Comparison of ENCODE assay signal across 17 cellular contexts in genomic region chr16:57637020-57637419, GRCh38. TPM values are rescaled to one million over a fixed set of nuclear protein-coding genes. Genes with fewer than 3 reads are reported as not detected.
DNase-seq lines count a peak whose midpoint lies in the region; ATAC-seq and TF ChIP-seq lines count a peak whose summit lies in the region.
"Had no signal": no experiment of that assay in that cellular context is flagged by ENCODE, and none has a peak within 500 bp of the region (broad histone marks: within the 10 kb centered on the region; RNA-seq: fewer than 3 reads in every experiment).

No MANE protein-coding gene starts in this region.

- no peaks in the 10 kb centered on the region for H3K4me1 Mint-ChIP-seq in stimulated activated naive B cell treated with anti-CD40 and anti-IgM and Interleukin-4, amounts not matched to agents 10 μg/mL and 1 μg/mL and 100 μg/mL, for 72 hours
- H3K4me1 Mint-ChIP-seq: activated CD4-positive, alpha-beta T cell treated with anti-CD3 and anti-CD28 coated beads, Interleukin-2, amount 10 ng/mL, durations not matched to agents 24 days and 14 days had no signal

- peak; percentile 39 for DNase-seq in SKM-1 treated with dmso at 0.1 percent for 144 hours (lab: John Stamatoyannopoulos, UW; ENCODE audit: unreplicated experiment)
- no peak for DNase-seq in SKM-1 (lab: John Stamatoyannopoulos, UW; ENCODE audit: unreplicated experiment)
- DNase-seq in esophagus muscularis mucosa (ENCODE audit: extremely low spot score): no peak
- peak; percentile 42 to 70 for DNase-seq in tibial artery
- DNase-seq in effector memory CD4-positive, alpha-beta T cell: no peak
- no peak for DNase-seq in stimulated activated naive B cell treated with anti-CD40 and anti-IgM and Interleukin-4, amounts not matched to agents 10 μg/mL and 1 μg/mL and 100 μg/mL, for 72 hours
- DNase-seq: activated CD4-positive, alpha-beta T cell treated with anti-CD3 and anti-CD28 coated beads, Interleukin-2, amount 10 ng/mL, durations not matched to agents 24 days and 14 days; HFFc6; mammary epithelial cell; NCI-H1105; NCI-H446; PC-3 had no signal

- H3K4me3 Mint-ChIP-seq in stimulated activated naive B cell treated with anti-CD40 and anti-IgM and Interleukin-4, amounts not matched to agents 10 μg/mL and 1 μg/mL and 100 μg/mL, for 72 hours: no peak overlapping the region
- H3K4me3 Mint-ChIP-seq: activated CD4-positive, alpha-beta T cell treated with anti-CD3 and anti-CD28 coated beads, Interleukin-2, amount 10 ng/mL, durations not matched to agents 24 days and 14 days; HFFc6; T-helper 1 cell treated with Interleukin-12 subunit alpha and Interleukin-12 subunit beta and Interleukin-4 antibody, amounts not matched to agents 30 μg/mL and 1 μg/mL, for 36 hours had no signal

- peak overlapping the region; percentile 38 for H3K9ac ChIP-seq in neural cell (ENCODE audit: low read length)

- peaks cover under 1% of the 10 kb centered on the region for H4K20me1 ChIP-seq in neural cell (ENCODE audit: insufficient read depth)

- H3K4me1 ChIP-seq in esophagus muscularis mucosa (peaks cover 44 to 76% (median 62%) of the 10 kb centered on the region in 4 donors), tibial artery (peaks cover 0 to 36% (median 5%) of the 10 kb centered on the region in 4 donors)
- no peaks in the 10 kb centered on the region for H3K4me1 ChIP-seq in effector memory CD4-positive, alpha-beta T cell (ENCODE audit: control insufficient read depth, insufficient read depth, low read length, poor library complexity, severe bottlenecking)

- H3K27ac ChIP-seq in esophagus muscularis mucosa (replicated peaks in 1 of 4) (peak overlapping the region; percentile 32 to 67 (median 58)), neural cell (ENCODE audit: low read length) (no peak overlapping the region), tibial artery (no peak overlapping the region)
- H3K27ac ChIP-seq in effector memory CD4-positive, alpha-beta T cell (ENCODE audit: insufficient read depth, low read length, poor library complexity, severe bottlenecking): no peak overlapping the region
- H3K27ac ChIP-seq: 22Rv1 had no signal

- no peak overlapping the region for H3K4me2 ChIP-seq in neural cell (ENCODE audit: low read length)

- no peak for TF ChIP-seq RAD21 in neural cell (conservative IDR thresholded peaks at IDR 0.05)

- H2AFZ ChIP-seq in neural cell (ENCODE audit: low read depth, low read length): no peak overlapping the region

- WGBS in esophagus muscularis mucosa: 53% methylated on average over 7 of the region's 8 CpGs

- no peak for ATAC-seq in HG02970 (IDR thresholded peaks at IDR 0.05; ENCODE audit: low FRiP score, unreplicated experiment)
- ATAC-seq in stimulated activated naive B cell treated with anti-CD40 and anti-IgM and Interleukin-4, amounts not matched to agents 10 μg/mL and 1 μg/mL and 100 μg/mL, for 72 hours (replicated peaks): no peak
- ATAC-seq: PC-3 had no signal

- intact Hi-C loops in esophagus muscularis mucosa (cut with DNase I) (no loop called here), tibial artery (cut with DNase I; ENCODE audit: low total_unique reads) (no loop called here)

- H3K36me3 Mint-ChIP-seq in stimulated activated naive B cell treated with anti-CD40 and anti-IgM and Interleukin-4, amounts not matched to agents 10 μg/mL and 1 μg/mL and 100 μg/mL, for 72 hours: no peaks in the 10 kb centered on the region

- no peaks in the 10 kb centered on the region for H3K9me3 Mint-ChIP-seq in stimulated activated naive B cell treated with anti-CD40 and anti-IgM and Interleukin-4, amounts not matched to agents 10 μg/mL and 1 μg/mL and 100 μg/mL, for 72 hours
- H3K9me3 Mint-ChIP-seq: activated CD4-positive, alpha-beta T cell treated with anti-CD3 and anti-CD28 coated beads, Interleukin-2, amount 10 ng/mL, durations not matched to agents 24 days and 14 days; HFFc6; T-helper 1 cell treated with Interleukin-12 subunit alpha and Interleukin-12 subunit beta and Interleukin-4 antibody, amounts not matched to agents 30 μg/mL and 1 μg/mL, for 36 hours had no signal

- no peaks in the 10 kb centered on the region for H3F3A ChIP-seq in neural cell (ENCODE audit: insufficient read depth, low read length, poor library complexity, severe bottlenecking)

- peaks cover 24 to 27% of the 10 kb centered on the region in 2 donors for H3K27me3 Mint-ChIP-seq in stimulated activated naive B cell treated with anti-CD40 and anti-IgM and Interleukin-4, amounts not matched to agents 10 μg/mL and 1 μg/mL and 100 μg/mL, for 72 hours

- H3K4me3 ChIP-seq in esophagus muscularis mucosa (no peak overlapping the region), neural cell (ENCODE audit: low read length) (no peak overlapping the region), tibial artery (no peak overlapping the region)
- H3K4me3 ChIP-seq in effector memory CD4-positive, alpha-beta T cell (ENCODE audit: insufficient read depth, low read depth, low read length, poor library complexity, severe bottlenecking): no peak overlapping the region

- H3K9me2 ChIP-seq in neural cell (ENCODE audit: insufficient read depth, low read length): no peaks in the 10 kb centered on the region

- no peak for TF ChIP-seq POLR2A in esophagus muscularis mucosa (IDR thresholded peaks at IDR 0.05; ENCODE audit: low read depth)

- H3K9me3 ChIP-seq in esophagus muscularis mucosa (no peaks in the 10 kb centered on the region), neural cell (ENCODE audit: low read length) (no peaks in the 10 kb centered on the region), tibial artery (no peaks in the 10 kb centered on the region)
- no peaks in the 10 kb centered on the region for H3K9me3 ChIP-seq in effector memory CD4-positive, alpha-beta T cell (ENCODE audit: control insufficient read depth, low read length)

- TF ChIP-seq EP300 in esophagus muscularis mucosa (IDR thresholded peaks at IDR 0.05): no peak
- no peak for TF ChIP-seq EP300 in neural cell (conservative IDR thresholded peaks at IDR 0.05; ENCODE audit: poor library complexity, severe bottlenecking)

- no peak overlapping the region for H3K27ac Mint-ChIP-seq in stimulated activated naive B cell treated with anti-CD40 and anti-IgM and Interleukin-4, amounts not matched to agents 10 μg/mL and 1 μg/mL and 100 μg/mL, for 72 hours
- H3K27ac Mint-ChIP-seq: activated CD4-positive, alpha-beta T cell treated with anti-CD3 and anti-CD28 coated beads, Interleukin-2, amount 10 ng/mL, durations not matched to agents 24 days and 14 days; HFFc6; T-helper 1 cell treated with Interleukin-12 subunit alpha and Interleukin-12 subunit beta and Interleukin-4 antibody, amounts not matched to agents 30 μg/mL and 1 μg/mL, for 36 hours had no signal

- no peaks in the 10 kb centered on the region for H3K36me3 ChIP-seq in esophagus muscularis mucosa
- no peaks in the 10 kb centered on the region for H3K36me3 ChIP-seq in neural cell (ENCODE audit: insufficient read depth, low read length)
- no peaks in the 10 kb centered on the region for H3K36me3 ChIP-seq in tibial artery
- no peaks in the 10 kb centered on the region for H3K36me3 ChIP-seq in effector memory CD4-positive, alpha-beta T cell (ENCODE audit: control insufficient read depth, insufficient read depth, low read length)

- H3K27me3 ChIP-seq in esophagus muscularis mucosa: peaks cover 0 to 59% (median 0%) of the 10 kb centered on the region in 4 donors
- H3K27me3 ChIP-seq in neural cell (ENCODE audit: insufficient read depth, low read depth, low read length): no peaks in the 10 kb centered on the region
- H3K27me3 ChIP-seq in tibial artery: peaks cover 0 to 42% of the 10 kb centered on the region in 2 donors
- H3K27me3 ChIP-seq in effector memory CD4-positive, alpha-beta T cell (replicated peaks; ENCODE audit: control insufficient read depth, insufficient read depth, low read length, poor library complexity, severe bottlenecking): no peaks in the 10 kb centered on the region

- peaks cover 38% of the 10 kb centered on the region for H3K79me2 ChIP-seq in neural cell (replicated peaks; ENCODE audit: insufficient read depth, low read length)

- TF ChIP-seq CTCF in esophagus muscularis mucosa (IDR thresholded peaks at IDR 0.05) (no peak), neural cell (IDR thresholded peaks at IDR 0.05; ENCODE audit: poor library complexity, severe bottlenecking) (no peak), tibial artery (IDR thresholded peaks at IDR 0.05) (no peak)

TF ChIP-seq in neural cell, 6 proteins besides CTCF, POLR2A, EP300 and RAD21 (continues in another document):
- TF ChIP-seq EZH2 (IDR thresholded peaks at IDR 0.05; ENCODE audit: borderline replicate concordance, insufficient read depth, low read length, poor library complexity, severe bottlenecking) (no peak), TAF1 (IDR thresholded peaks at IDR 0.05; ENCODE audit: low read depth) (no peak), REST (IDR thresholded peaks at IDR 0.05; ENCODE audit: borderline replicate concordance) (no peak)

RNA-seq across cellular contexts. Expression of gene ADGRG1, which starts 8.6 kb away (rescaled TPM):
- 10 to 100 TPM; 17.4 to 21.4 (median 19.1) TPM for total RNA-seq in esophagus muscularis mucosa
- 80.6 and 86.8 TPM in 2 replicates for polyA plus RNA-seq in neural cell
- polyA minus RNA-seq in neural cell: 122 and 124 TPM in 2 replicates

RNA-seq across cellular contexts. Expression of gene ADGRG3, which starts 31.1 kb away (rescaled TPM):
- total RNA-seq in esophagus muscularis mucosa: 1 to 10 TPM; 2.0 to 9.6 (median 3.7) TPM
- 0.62 and 0.86 TPM in 2 replicates for polyA plus RNA-seq in neural cell
- 0.49 TPM in 1 of 2 replicates, not detected in the other for polyA minus RNA-seq in neural cell
- total RNA-seq: activated CD4-positive, alpha-beta T cell treated with anti-CD3 and anti-CD28 coated beads, Interleukin-2, amount 10 ng/mL, durations not matched to agents 24 days and 14 days; HFFc6; mammary epithelial cell; PC-3; pulmonary artery endothelial cell had no signal
- polyA plus RNA-seq: mammary epithelial cell had no signal

RNA-seq across cellular contexts. Expression of gene DRC7, which starts 57.6 kb away (rescaled TPM):
- total RNA-seq in esophagus muscularis mucosa: under 1 TPM in 2 of 4 donors, not detected in 2; under 0.01 to 0.17 TPM
- polyA plus RNA-seq in neural cell: 0.10 and 1.4 TPM in 2 replicates
- polyA minus RNA-seq in neural cell: 0.49 and 0.69 TPM in 2 replicates
- total RNA-seq: activated CD4-positive, alpha-beta T cell treated with anti-CD3 and anti-CD28 coated beads, Interleukin-2, amount 10 ng/mL, durations not matched to agents 24 days and 14 days; HFFc6; mammary epithelial cell; PC-3 had no signal

Comparison
In these comparisons a context has a peak if more than half of its experiments do, and no peak if none do; other contexts are left out.
1. DNase-seq: peak in SKM-1 treated with dmso at 0.1 percent for 144 hours (single experiment) and tibial artery (2 of 2); none in SKM-1 (single experiment), esophagus muscularis mucosa (single experiment), effector memory CD4-positive, alpha-beta T cell (0 of 3) and stimulated activated naive B cell treated with anti-CD40 and anti-IgM and Interleukin-4, amounts not matched to agents 10 μg/mL and 1 μg/mL and 100 μg/mL, for 72 hours (single experiment).
2. H3K27ac ChIP-seq: peak in esophagus muscularis mucosa (4 of 4); none in neural cell (single experiment), tibial artery (0 of 2) and effector memory CD4-positive, alpha-beta T cell (single experiment).